ENCODE assay signal across 8 cellular contexts in the genomic region with DNA sequence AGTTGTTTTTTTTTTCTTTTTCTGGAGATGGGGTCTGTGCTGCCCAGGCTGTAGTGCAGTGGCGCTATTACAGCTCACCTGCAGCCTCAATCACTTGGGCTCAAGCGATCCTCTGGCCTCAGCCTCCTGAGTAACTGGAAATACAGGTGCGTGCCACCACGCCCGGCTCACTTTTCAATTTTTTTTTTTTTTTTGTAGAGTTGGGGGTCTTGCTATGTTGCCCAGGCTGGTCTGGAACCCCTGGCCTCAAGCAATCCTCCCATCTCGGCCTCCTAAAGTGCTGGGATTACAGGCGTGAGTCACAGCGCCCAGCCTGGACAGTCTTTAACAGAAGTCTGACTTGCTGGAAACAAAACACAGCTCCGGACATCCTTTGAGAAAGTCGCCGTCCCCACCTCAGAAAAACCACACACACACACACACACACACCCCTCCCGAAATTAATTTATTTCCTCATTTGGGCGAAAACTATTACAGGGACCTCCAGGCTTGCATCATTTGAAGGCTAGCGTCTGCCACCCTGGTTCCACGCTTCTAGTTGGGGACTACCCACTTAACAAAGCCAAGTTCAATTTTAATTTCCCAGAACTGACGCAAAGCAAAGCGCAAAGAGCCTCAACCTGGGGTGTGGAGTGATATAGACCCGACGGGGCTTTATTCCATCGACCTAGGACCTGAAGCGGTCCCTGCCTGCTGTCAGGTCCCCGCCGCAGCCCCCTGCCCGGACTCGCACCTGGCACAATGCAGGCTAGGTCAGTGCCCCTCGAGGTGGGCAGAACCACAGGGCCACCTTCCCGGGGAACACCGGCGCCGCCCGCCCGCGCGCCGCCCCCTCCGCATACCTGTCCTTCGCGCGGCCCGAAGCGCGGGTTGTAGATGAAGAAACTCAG. TPM values are rescaled to one million over a fixed set of nuclear protein-coding genes. Genes with fewer than 3 reads are reported as not detected.
DNase-seq lines count a peak whose midpoint lies in the region; ATAC-seq and TF ChIP-seq lines count a peak whose summit lies in the region.
"Not testable (repeated sequence)": the region's sequence is repeated elsewhere in the genome, so short reads cannot be mapped to it uniquely, and the experiment has no call there.

No MANE protein-coding gene starts in this region.

- peak overlapping the region; percentile 53 to 67 (median 60); a peak in 18 of 20 replicates for H3K4me3 ChIP-seq in BLaER1 treated with 17β-estradiol and CSF1 and Interleukin-3, amounts not matched to agents 10 nM and 100 nM
- H3K4me3 ChIP-seq in choroid plexus epithelial cell (ENCODE audit: low read depth, low read length) (peak overlapping the region; percentile 39), left lung (peak overlapping the region; percentile 44 to 56), smooth muscle cell (peak overlapping the region; percentile 88)

- peaks cover 17% of the 10 kb centered on the region for H3K36me3 Mint-ChIP-seq in activated B cell treated with CpG ODN at 0.5 μM for 24 hours (ENCODE audit: low read depth)

- POLR2A ChIA-PET in activated B cell treated with CpG ODN at 0.5 μM for 24 hours (lab: Charles Lee) = not testable (repeated sequence)

- H3K4me1 Mint-ChIP-seq in activated B cell treated with CpG ODN at 0.5 μM for 24 hours = not testable (repeated sequence)

- H3K9ac ChIP-seq in BLaER1 treated with 17β-estradiol and CSF1 and Interleukin-3, amounts not matched to agents 10 nM and 100 nM = peak overlapping the region in 10 of 11 experiments; percentile 41 to 79 (median 74); a peak in 12 of 22 replicates
- not testable (repeated sequence) for H3K9ac ChIP-seq in smooth muscle cell (ENCODE audit: low read depth)

- 41% methylated on average over 8 of the region's 42 CpGs for WGBS in smooth muscle cell (ENCODE audit: low lambda C conversion rate)

- not testable (repeated sequence) for H3K9me3 ChIP-seq in BLaER1 treated with 17β-estradiol and CSF1 and Interleukin-3, amounts not matched to agents 10 nM and 100 nM (replicated peaks in 1 of 11); left lung; smooth muscle cell (replicated peaks; ENCODE audit: low read depth)

- H3K79me2 ChIP-seq in smooth muscle cell (ENCODE audit: low read depth) = not testable (repeated sequence)

- peak overlapping the region; percentile 66 for H3K4me3 Mint-ChIP-seq in activated B cell treated with CpG ODN at 0.5 μM for 24 hours

- not testable (repeated sequence) for H3K9me3 Mint-ChIP-seq in activated B cell treated with CpG ODN at 0.5 μM for 24 hours

- not testable (repeated sequence) for H3F3A ChIP-seq in smooth muscle cell (ENCODE audit: low read depth)

- not testable (repeated sequence) for DNase-seq in activated B cell treated with CpG ODN at 0.5 μM for 24 hours; choroid plexus epithelial cell (ENCODE audit: low read depth); left lung; smooth muscle cell (lab: John Stamatoyannopoulos, UW; ENCODE audit: unreplicated experiment)

- H3K27me3 Mint-ChIP-seq in activated B cell treated with CpG ODN at 0.5 μM for 24 hours = not testable (repeated sequence)

- not testable (repeated sequence) for H3K27ac Mint-ChIP-seq in activated B cell treated with CpG ODN at 0.5 μM for 24 hours

- not testable (repeated sequence) for H3K27me3 ChIP-seq in BLaER1 treated with 17β-estradiol and CSF1 and Interleukin-3, amounts not matched to agents 10 nM and 100 nM; left lung; smooth muscle cell (ENCODE audit: low read depth)

- peak; percentile 43 for ATAC-seq in GM19351 (IDR thresholded peaks at IDR 0.05; ENCODE audit: unreplicated experiment)
- ATAC-seq in HG02642 (IDR thresholded peaks at IDR 0.05; ENCODE audit: poor library complexity, unreplicated experiment) = peak; percentile 64
- ATAC-seq in HG03558 (IDR thresholded peaks at IDR 0.05; ENCODE audit: extremely low read depth, unreplicated experiment) = peak; percentile 11
- peak; percentile 46 for ATAC-seq in activated B cell treated with CpG ODN at 0.5 μM for 24 hours (ENCODE audit: low read depth)
- peak; percentile 57 for ATAC-seq in left lung

- intact Hi-C loops in activated B cell treated with CpG ODN at 0.5 μM for 24 hours (cut with micrococcal nuclease); left lung (cut with DNase I): not testable (repeated sequence)

- H4K20me1 ChIP-seq in BLaER1 treated with 17β-estradiol and CSF1 and Interleukin-3, amounts not matched to agents 10 nM and 100 nM; smooth muscle cell (ENCODE audit: low read depth): not testable (repeated sequence)

- CTCF ChIA-PET in activated B cell treated with CpG ODN at 0.5 μM for 24 hours (lab: Charles Lee) = not testable (repeated sequence)

- peak overlapping the region; percentile 60 to 78 (median 68) for H3K4me2 ChIP-seq in BLaER1 treated with 17β-estradiol and CSF1 and Interleukin-3, amounts not matched to agents 10 nM and 100 nM
- H3K4me2 ChIP-seq in smooth muscle cell = peak overlapping the region; percentile 72

- H2AFZ ChIP-seq in smooth muscle cell (ENCODE audit: low read depth) = not testable (repeated sequence)

- H3K36me3 ChIP-seq in BLaER1 treated with 17β-estradiol and CSF1 and Interleukin-3, amounts not matched to agents 10 nM and 100 nM = peaks cover 17 to 33% (median 23%) of the 10 kb centered on the region in 11 experiments; a peak in 19 of 22 replicates
- H3K36me3 ChIP-seq in left lung = peaks cover 0 to 12% of the 10 kb centered on the region in 2 donors
- H3K36me3 ChIP-seq in smooth muscle cell (ENCODE audit: low read depth) = not testable (repeated sequence)

- not testable (repeated sequence) for TF ChIP-seq CTCF in activated B cell treated with CpG ODN at 0.5 μM for 24 hours (IDR thresholded peaks at IDR 0.05); choroid plexus epithelial cell (conservative IDR thresholded peaks at IDR 0.05; ENCODE audit: low read depth, low read length); left lung (IDR thresholded peaks at IDR 0.05); smooth muscle cell (IDR thresholded peaks at IDR 0.05; ENCODE audit: borderline replicate concordance, insufficient read depth, poor library complexity, severe bottlenecking)

- peak overlapping the region in 1 of 11 experiments; percentile 79; a peak in 4 of 22 replicates for H3K27ac ChIP-seq in BLaER1 treated with 17β-estradiol and CSF1 and Interleukin-3, amounts not matched to agents 10 nM and 100 nM
- H3K27ac ChIP-seq in left lung = peak overlapping the region in 1 of 2 donors; percentile 65
- H3K27ac ChIP-seq in smooth muscle cell (ENCODE audit: low read depth) = not testable (repeated sequence)

- H3K4me1 ChIP-seq in BLaER1 treated with 17β-estradiol and CSF1 and Interleukin-3, amounts not matched to agents 10 nM and 100 nM = peaks cover 5 to 20% (median 13%) of the 10 kb centered on the region in 10 experiments; a peak in 19 of 20 replicates
- H3K4me1 ChIP-seq in left lung; smooth muscle cell (ENCODE audit: low read depth): not testable (repeated sequence)

RNA-seq across cellular contexts. Expression of a gene that starts 0.6 kb away (rescaled TPM):
- total RNA-seq in activated B cell treated with CpG ODN at 0.5 μM for 24 hours (75.2 and 84.2 TPM in 2 replicates), left lung (10 to 100 TPM; 63.9 to 64.5 TPM), smooth muscle cell (32.0 TPM in 2 replicates)
- 28.0 and 36.9 TPM in 2 replicates for polyA plus RNA-seq in smooth muscle cell

Comparison
In these comparisons a context has a peak if more than half of its experiments do, and no peak if none do; other contexts are left out.
1. ATAC-seq: peak in every context shown above with its lines; median percentile 64 in HG02642; 57 in left lung; 46 in activated B cell treated with CpG ODN at 0.5 μM for 24 hours; 43 in GM19351; 11 in HG03558.